17 cellular contexts compared by ENCODE assay signal in genomic region chr3:127449489-127450212, GRCh38.
A peak's percentile ranks its signal among the peaks of the same experiment; 100 is the strongest.
DNase-seq lines count a peak whose midpoint lies in the region; TF ChIP-seq lines count a peak whose summit lies in the region.
"Had no signal": no experiment of that assay in that cellular context is flagged by ENCODE, and none has a peak within 500 bp of the region (broad histone marks: within the 10 kb centered on the region; RNA-seq: fewer than 3 reads in every experiment).

No MANE protein-coding gene starts in this region.

- H3K27ac ChIP-seq in dorsolateral prefrontal cortex = no peak overlapping the region
- H3K27ac ChIP-seq: BLaER1 treated with 17β-estradiol and CSF1 and Interleukin-3, amounts not matched to agents 10 nM and 100 nM; SJSA1 had no signal

- CTCF ChIA-PET in MCF 10A (lab: Yijun Ruan, JAX) = interaction anchor here (0.6 to 1.6 kb wide), 5 partner anchors 9 to 698 kb away, joined by 3 to 18 read pairs (median 3); no protein-coding TSS in a partner anchor

- DNase-seq in NCI-H748 (lab: John Stamatoyannopoulos, UW; ENCODE audit: unreplicated experiment) = peak; percentile 13
- DNase-seq in NCI-H748 treated with DMSO at 0.1 percent for 48 hours (lab: John Stamatoyannopoulos, UW) = no peak
- peak; percentile 28 for DNase-seq in NCI-H1105 treated with DMSO at 0.1 percent for 48 hours (lab: John Stamatoyannopoulos, UW)
- peak in 6 of 10 donors; percentile 12 to 44 (median 28) for DNase-seq in dorsolateral prefrontal cortex
- DNase-seq in posterior vena cava (ENCODE audit: low spot score) = peak; percentile 66
- DNase-seq in Kasumi-1 (lab: John Stamatoyannopoulos, UW) = no peak
- DNase-seq in KBM-7 = no peak
- no peak for DNase-seq in MCF 10A (ENCODE audit: unreplicated experiment)
- DNase-seq: 8988T, COR-L47, DMS153, EL, NCI-H1436, NCI-H2107, NCI-H774 had no signal

- in situ Hi-C loops in KBM-7 (cut with MboI; ENCODE audit: low pct_unique_long_range_greater_than_20kb, low sequenced_read_pairs) = no loop called here

- H3K36me3 Mint-ChIP-seq in MCF 10A (ENCODE audit: insufficient read depth, unreplicated experiment) = no peaks in the 10 kb centered on the region

- no TSS peak for BruUV-seq in MCF 10A (replicated peaks; lab: Mats Ljungman, UMichigan)

- H3K27ac Mint-ChIP-seq in MCF 10A (ENCODE audit: low read depth, unreplicated experiment) = no peak overlapping the region

- peaks cover 0 to 13% (median 0%) of the 10 kb centered on the region in 45 donors for H3K27me3 ChIP-seq in dorsolateral prefrontal cortex

- TF ChIP-seq CTCF in dorsolateral prefrontal cortex (IDR thresholded peaks at IDR 0.05 in 54 of 56, conservative IDR thresholded peaks at IDR 0.05 in 2 of 56; ENCODE audit: low read depth in 1 of 56, partially characterized antibody in 56 of 56) (no peak), MCF 10A (IDR thresholded peaks at IDR 0.05; ENCODE audit: unreplicated experiment) (no peak)

- H3K4me1 Mint-ChIP-seq in MCF 10A (ENCODE audit: insufficient read depth, unreplicated experiment) = peaks cover 7% of the 10 kb centered on the region

- H3K9me3 Mint-ChIP-seq in MCF 10A (ENCODE audit: unreplicated experiment) = no peaks in the 10 kb centered on the region

- POLR2A ChIA-PET in MCF 10A (lab: Yijun Ruan, JAX) = interaction anchor here (0.6 to 0.7 kb wide), 3 partner anchors 103 to 416 kb away, joined by 3 read pairs; no protein-coding TSS in a partner anchor

- H3K4me3 Mint-ChIP-seq in MCF 10A (ENCODE audit: unreplicated experiment) = no peak overlapping the region

- H3K4me3 ChIP-seq in dorsolateral prefrontal cortex = no peak overlapping the region
- H3K4me3 ChIP-seq: BLaER1 treated with 17β-estradiol and CSF1 and Interleukin-3, amounts not matched to agents 10 nM and 100 nM; SJSA1 had no signal

- H3K27me3 Mint-ChIP-seq in MCF 10A (ENCODE audit: insufficient read depth, unreplicated experiment) = no peaks in the 10 kb centered on the region

- intact Hi-C loops in dorsolateral prefrontal cortex (cut with DNase I) (no loop called here), posterior vena cava (cut with DNase I) (no loop called here), MCF 10A (cut with micrococcal nuclease) (no loop called here)

Comparison
In these comparisons a context has a peak if more than half of its experiments do, and no peak if none do; other contexts are left out.
1. DNase-seq: peak in NCI-H748 (single experiment), NCI-H1105 treated with DMSO at 0.1 percent for 48 hours (single experiment), dorsolateral prefrontal cortex (6 of 10) and posterior vena cava (single experiment); none in NCI-H748 treated with DMSO at 0.1 percent for 48 hours (single experiment), Kasumi-1 (0 of 2), KBM-7 (single experiment) and MCF 10A (single experiment).